ENCODE assay signal across 10 cellular contexts in the genomic region with DNA sequence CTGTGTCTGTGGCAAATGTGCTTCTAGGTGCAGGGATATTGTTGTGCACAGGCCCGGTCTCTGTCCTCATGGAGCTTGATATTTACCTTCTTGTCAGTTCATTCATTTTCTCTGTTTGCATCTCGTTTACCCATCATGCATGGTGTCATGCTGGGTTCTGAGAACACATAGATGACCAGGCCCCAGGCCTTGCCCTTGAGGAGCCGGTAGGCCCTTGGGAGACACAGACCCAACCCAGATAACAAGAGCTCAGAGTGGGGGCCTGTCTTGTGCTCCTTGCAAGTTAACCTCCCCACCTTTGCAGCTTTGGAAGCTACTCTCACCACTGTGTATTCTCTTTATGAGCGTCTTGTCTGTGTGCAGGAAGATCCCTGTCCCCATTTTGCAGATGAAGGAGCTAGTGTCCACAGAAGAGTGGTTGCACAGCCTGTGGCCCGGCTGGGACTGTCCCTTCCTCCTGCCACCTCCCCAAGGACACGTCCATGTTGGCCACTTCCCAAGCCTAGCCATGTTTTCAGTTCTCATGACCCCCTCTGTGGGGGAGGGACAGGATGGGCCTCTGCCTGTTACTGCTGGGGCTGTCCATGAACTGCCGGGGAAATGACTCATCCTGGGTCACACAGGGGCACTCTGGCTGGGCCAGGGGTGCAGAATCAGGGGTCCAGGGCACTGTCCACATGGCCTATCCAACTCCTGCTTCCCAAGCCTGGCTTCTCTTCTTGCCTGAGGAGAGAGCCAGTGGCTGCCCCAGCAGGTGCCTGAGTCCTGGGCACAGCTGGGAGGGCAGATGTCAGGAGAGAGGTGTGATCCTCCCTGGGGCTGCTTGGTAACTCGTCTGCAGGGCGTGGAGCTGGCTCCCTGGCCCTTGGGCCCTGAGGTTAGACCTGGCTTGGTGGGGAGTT. TPM values are rescaled to one million over a fixed set of nuclear protein-coding genes. Genes with fewer than 3 reads are reported as not detected.
DNase-seq lines count a peak whose midpoint lies in the region; TF ChIP-seq lines count a peak whose summit lies in the region.
"Had no signal": no experiment of that assay in that cellular context is flagged by ENCODE, and none has a peak within 500 bp of the region (broad histone marks: within the 10 kb centered on the region; RNA-seq: fewer than 3 reads in every experiment).

No MANE protein-coding gene starts in this region.

- H3K9me3 ChIP-seq in Caco-2, result no peaks in the 10 kb centered on the region
- H3K9me3 ChIP-seq in fibroblast of lung (ENCODE audit: control insufficient read depth, insufficient read depth, low read depth, low read length), result no peaks in the 10 kb centered on the region
- no peaks in the 10 kb centered on the region for H3K9me3 ChIP-seq in osteoblast (ENCODE audit: low read depth, low read length)

- POLR2A ChIA-PET in Caco-2 (lab: Charles Lee), result interaction anchor here (0.7 to 0.8 kb wide), 2 partner anchors 11 to 21 kb away, joined by 3 to 4 read pairs; partner anchors contain the start of gene IMP3
- POLR2A ChIA-PET in RWPE1 (lab: Yijun Ruan, JAX; ENCODE audit: low non-redundant PET), result interaction anchor here (0.7 to 1.9 kb wide), 3 partner anchors 9 to 22 kb away, joined by 3 to 8 read pairs (median 4); no protein-coding TSS in a partner anchor

- H3K27ac ChIP-seq in RWPE1, result peak overlapping the region; percentile 98
- peak overlapping the region; percentile 66 for H3K27ac ChIP-seq in fibroblast of lung (ENCODE audit: insufficient read depth, low read length)
- H3K27ac ChIP-seq in osteoblast (ENCODE audit: low read depth, low read length), result peak overlapping the region; percentile 19

- no peak overlapping the region for H3K4me3 ChIP-seq in Caco-2 (ENCODE audit: low read depth, low read length)
- H3K4me3 ChIP-seq in fibroblast of lung (replicated peaks in 1 of 4; ENCODE audit: control extremely low read depth in 1 of 4, insufficient read depth in 1 of 4, low read depth in 3 of 4, low read length in 4 of 4), result peak overlapping the region; percentile 2 to 90 (median 40)
- H3K4me3 ChIP-seq in osteoblast (ENCODE audit: insufficient read depth, low read length), result peak overlapping the region; percentile 96

- TF ChIP-seq CTCF in Caco-2 (IDR thresholded peaks at IDR 0.05; ENCODE audit: insufficient read depth in 1 of 2, low read depth in 1 of 2, low read length in 1 of 2, severe bottlenecking in 1 of 2, unreplicated experiment in 1 of 2), result no peak
- no peak for TF ChIP-seq CTCF in RWPE1 (conservative IDR thresholded peaks at IDR 0.05; ENCODE audit: low read depth)
- no peak for TF ChIP-seq CTCF in fibroblast of lung (conservative IDR thresholded peaks at IDR 0.05 in 1 of 2, IDR thresholded peaks at IDR 0.05 in 1 of 2; ENCODE audit: low read depth in 1 of 2, low read length in 2 of 2)
- TF ChIP-seq CTCF in osteoblast (IDR thresholded peaks at IDR 0.05; ENCODE audit: extremely low read depth, low read depth, low read length), result no peak

- H3K27me3 ChIP-seq in Caco-2 (replicated peaks; ENCODE audit: control insufficient read depth, insufficient read depth, low read length) (no peaks in the 10 kb centered on the region), fibroblast of lung (ENCODE audit: control insufficient read depth, insufficient read depth, low read length) (no peaks in the 10 kb centered on the region), osteoblast (ENCODE audit: insufficient read depth, low read length) (no peaks in the 10 kb centered on the region)

- no peak overlapping the region for H3K9ac ChIP-seq in fibroblast of lung (ENCODE audit: insufficient read depth, low read length)

- intact Hi-C loops in Caco-2 (cut with micrococcal nuclease; ENCODE audit: unreplicated experiment), result no loop called here

- H3K27me3 Mint-ChIP-seq in Caco-2 (ENCODE audit: insufficient read depth, unreplicated experiment), result no peaks in the 10 kb centered on the region

- no peak for DNase-seq in Caco-2
- DNase-seq in RWPE1 (ENCODE audit: low spot score), result no peak
- peak; percentile 24 to 28 for DNase-seq in fibroblast of lung (ENCODE audit: low read depth in 2 of 2)
- DNase-seq in osteoblast (ENCODE audit: insufficient read length, low spot score, missing footprints), result peak; percentile 93
- DNase-seq in cerebellum (ENCODE audit: low spot score), result no peak
- no peak for DNase-seq in NCI-H2107 treated with DMSO at 0.1 percent for 48 hours (lab: John Stamatoyannopoulos, UW; ENCODE audit: unreplicated experiment)
- no peak for DNase-seq in NCI-H748 treated with DMSO at 0.1 percent for 48 hours (lab: John Stamatoyannopoulos, UW)
- no peak for DNase-seq in AG08396 (ENCODE audit: low spot score)
- DNase-seq: NCI-H446; stimulated activated CD8-positive, alpha-beta memory T cell treated with anti-CD3 and anti-CD28 coated beads, Interleukin-4, amount 100 ng/mL, for 48 hours had no signal

- peaks cover 47% of the 10 kb centered on the region for H3K4me1 ChIP-seq in Caco-2
- H3K4me1 ChIP-seq in fibroblast of lung (ENCODE audit: control insufficient read depth, extremely low read depth, insufficient read depth, low read length), result peaks cover 39% of the 10 kb centered on the region
- H3K4me1 ChIP-seq in osteoblast (ENCODE audit: insufficient read depth, low read length), result peaks cover 49% of the 10 kb centered on the region

- H4K20me1 ChIP-seq in fibroblast of lung (ENCODE audit: control insufficient read depth, extremely low read depth, insufficient read depth, low read length), result no peaks in the 10 kb centered on the region
- peaks cover 74% of the 10 kb centered on the region for H4K20me1 ChIP-seq in osteoblast (ENCODE audit: insufficient read depth, low read length)

- H3K27ac Mint-ChIP-seq in Caco-2 (ENCODE audit: unreplicated experiment), result peak overlapping the region; percentile 51

- H3K36me3 ChIP-seq in Caco-2 (ENCODE audit: control insufficient read depth, insufficient read depth, low read length) (peaks cover 1% of the 10 kb centered on the region; the same call in 1 of the 2 replicates), fibroblast of lung (ENCODE audit: control insufficient read depth, insufficient read depth, low read length) (peaks cover 12% of the 10 kb centered on the region), osteoblast (ENCODE audit: insufficient read depth, low read length) (peaks cover 33% of the 10 kb centered on the region)

- H3K79me2 ChIP-seq in fibroblast of lung (ENCODE audit: control insufficient read depth, insufficient read depth, low read length), result peaks cover 85% of the 10 kb centered on the region
- H3K79me2 ChIP-seq in osteoblast (ENCODE audit: insufficient read depth, low read length), result peaks cover 94% of the 10 kb centered on the region

- H2AFZ ChIP-seq in fibroblast of lung (ENCODE audit: low read length) (no peak overlapping the region), osteoblast (ENCODE audit: low read length) (no peak overlapping the region)

- H3K4me1 Mint-ChIP-seq in Caco-2 (ENCODE audit: low read depth, unreplicated experiment), result peaks cover 37% of the 10 kb centered on the region

- no peaks in the 10 kb centered on the region for H3K9me3 Mint-ChIP-seq in Caco-2 (ENCODE audit: unreplicated experiment)

- BruUV-seq in Caco-2 (replicated peaks; lab: Mats Ljungman, UMichigan), result no TSS peak

- CTCF ChIA-PET in Caco-2 (lab: Charles Lee) (interaction anchor here (0.8 kb wide), 1 partner anchor 11 kb away, joined by 3 read pairs; the partner anchor contains the start of gene IMP3), RWPE1 (lab: Yijun Ruan, JAX) (interaction anchor here (0.8 to 1.1 kb wide), 3 partner anchors 9 to 33 kb away, joined by 3 to 4 read pairs (median 4); no protein-coding TSS in a partner anchor)

- peak overlapping the region; percentile 89 for H3K4me2 ChIP-seq in fibroblast of lung (ENCODE audit: extremely low read depth, insufficient read depth, low read length)
- peak overlapping the region; percentile 93 for H3K4me2 ChIP-seq in osteoblast (ENCODE audit: insufficient read depth, low read length)

- H3K4me3 Mint-ChIP-seq in Caco-2 (ENCODE audit: unreplicated experiment), result peak overlapping the region; percentile 75

- peaks cover 23% of the 10 kb centered on the region for H3K36me3 Mint-ChIP-seq in Caco-2 (ENCODE audit: insufficient read depth, unreplicated experiment)

RNA-seq across cellular contexts. Expression of gene SNX33, which starts 3.4 kb away (rescaled TPM):
- total RNA-seq in Caco-2 (2022) (17.9 and 19.4 TPM in 2 replicates), fibroblast of lung (19.5 and 24.6 TPM in 2 replicates), osteoblast (38.0 and 39.8 TPM in 2 replicates), cerebellum (4.3 TPM)
- polyA plus RNA-seq in fibroblast of lung, result 16.1 and 17.5 TPM in 2 replicates
- polyA plus RNA-seq in fibroblast of lung (2012), result 20.9 and 26.8 TPM in 2 replicates
- 58.1 and 71.4 TPM in 2 replicates for polyA minus RNA-seq in fibroblast of lung (ENCODE audit: low replicate concordance)

RNA-seq across cellular contexts. Expression of gene IMP3, which starts 11.1 kb away (rescaled TPM):
- total RNA-seq in Caco-2 (2022) (58.4 and 60.4 TPM in 2 replicates), fibroblast of lung (45.1 and 58.6 TPM in 2 replicates), osteoblast (46.6 and 64.4 TPM in 2 replicates), cerebellum (26.3 TPM)
- polyA plus RNA-seq in fibroblast of lung, result 34.0 and 48.4 TPM in 2 replicates
- polyA plus RNA-seq in fibroblast of lung (2012), result 38.6 and 64.8 TPM in 2 replicates
- 8.4 and 8.6 TPM in 2 replicates for polyA minus RNA-seq in fibroblast of lung (ENCODE audit: low replicate concordance)

RNA-seq across cellular contexts. Expression of gene SNUPN, which starts 25.6 kb away (rescaled TPM):
- 10.6 and 12.5 TPM in 2 replicates for total RNA-seq in Caco-2 (2022)
- 31.3 and 32.7 TPM in 2 replicates for total RNA-seq in fibroblast of lung
- 32.1 and 35.9 TPM in 2 replicates for polyA plus RNA-seq in fibroblast of lung
- polyA plus RNA-seq in fibroblast of lung (2012), result 24.7 and 30.6 TPM in 2 replicates
- polyA minus RNA-seq in fibroblast of lung (ENCODE audit: low replicate concordance), result 4.9 and 13.0 TPM in 2 replicates
- total RNA-seq in osteoblast, result 30.4 and 30.9 TPM in 2 replicates
- total RNA-seq in cerebellum, result 16.5 TPM

Comparison
In these comparisons a context has a peak if more than half of its experiments do, and no peak if none do; other contexts are left out.
1. DNase-seq: peak in fibroblast of lung (2 of 2) and osteoblast (single experiment); none in Caco-2 (0 of 2), RWPE1 (single experiment), cerebellum (single experiment), NCI-H2107 treated with DMSO at 0.1 percent for 48 hours (single experiment), NCI-H748 treated with DMSO at 0.1 percent for 48 hours (single experiment) and AG08396 (single experiment).
2. H3K27ac ChIP-seq: peak in every context shown above with its lines; median percentile 98 in RWPE1; 66 in fibroblast of lung; 19 in osteoblast.